Comparison of ENCODE assay signal across 21 cellular contexts in genomic region chr6:105320766-105321165, GRCh38.
DNase-seq lines count a peak whose midpoint lies in the region; ATAC-seq and TF ChIP-seq lines count a peak whose summit lies in the region.
"Had no signal": no experiment of that assay in that cellular context is flagged by ENCODE, and none has a peak within 500 bp of the region (broad histone marks: within the 10 kb centered on the region; RNA-seq: fewer than 3 reads in every experiment).

No MANE protein-coding gene starts in this region.

- H3K9me3 ChIP-seq in RWPE2 (ENCODE audit: severe bottlenecking) (no peaks in the 10 kb centered on the region), osteoblast (ENCODE audit: low read depth, low read length) (no peaks in the 10 kb centered on the region)
- H3K9me3 ChIP-seq: esophagus squamous epithelium, tibial artery had no signal

- no peak for TF ChIP-seq POLR2A in lower leg skin (IDR thresholded peaks at IDR 0.05)

- no peak overlapping the region for H2AFZ ChIP-seq in osteoblast (ENCODE audit: low read length)
- H2AFZ ChIP-seq: GM23338 had no signal

- no peaks in the 10 kb centered on the region for H4K20me1 ChIP-seq in osteoblast (ENCODE audit: insufficient read depth, low read length)

- H3K27me3 ChIP-seq in RWPE2 (ENCODE audit: insufficient read depth, poor library complexity, severe bottlenecking) = no peaks in the 10 kb centered on the region
- no peaks in the 10 kb centered on the region for H3K27me3 ChIP-seq in osteoblast (ENCODE audit: insufficient read depth, low read length)
- H3K27me3 ChIP-seq: esophagus squamous epithelium, tibial artery had no signal

- no peak overlapping the region for H3K4me2 ChIP-seq in osteoblast (ENCODE audit: insufficient read depth, low read length)
- H3K4me2 ChIP-seq: GM23338 had no signal

- peak overlapping the region; percentile 69 for H3K27ac ChIP-seq in RWPE2 (ENCODE audit: poor library complexity, severe bottlenecking)
- H3K27ac ChIP-seq in osteoblast (ENCODE audit: low read depth, low read length) = no peak overlapping the region
- H3K27ac ChIP-seq: esophagus squamous epithelium, tibial artery had no signal

- H3K36me3 ChIP-seq in RWPE2 (ENCODE audit: low read depth) (peaks cover 84% of the 10 kb centered on the region), osteoblast (ENCODE audit: insufficient read depth, low read length) (peaks cover 14% of the 10 kb centered on the region)

- DNase-seq in DMS 273 (lab: John Stamatoyannopoulos, UW; ENCODE audit: unreplicated experiment) = peak; percentile 92
- DNase-seq in NCI-H1092 (lab: John Stamatoyannopoulos, UW) = peak; percentile 65
- peak; percentile 90 for DNase-seq in NCI-H2171 treated with DMSO at 0.1 percent for 48 hours (lab: John Stamatoyannopoulos, UW)
- no peak for DNase-seq in RWPE2 (ENCODE audit: low spot score)
- no peak for DNase-seq in SW 1271 (lab: John Stamatoyannopoulos, UW)
- no peak for DNase-seq in Kasumi-1 (lab: John Stamatoyannopoulos, UW)
- DNase-seq in osteoblast (ENCODE audit: insufficient read length, low spot score, missing footprints) = no peak
- DNase-seq in lower leg skin (ENCODE audit: low spot score in 2 of 2) = no peak
- DNase-seq: activated CD4-positive, alpha-beta T cell treated with anti-CD3 and anti-CD28 coated beads for 4 hours; DMS53; effector CD4-positive, alpha-beta T cell; esophagus squamous epithelium; OCI-M1; SHP77 treated with DMSO at 0.1 percent for 48 hours; stimulated activated CD4-positive, alpha-beta T cell treated with anti-CD3 and anti-CD28 coated beads, Interleukin-1b, Interleukin-23, amount 100 ng/mL, for 48 hours; stimulated activated naive B cell treated with anti-CD40 and anti-IgM and Interleukin-4, amounts not matched to agents 10 μg/mL and 1 μg/mL and 100 μg/mL, for 72 hours; T-helper 1 cell; tibial artery had no signal

- TF ChIP-seq CTCF in RWPE2 (IDR thresholded peaks at IDR 0.05; ENCODE audit: poor library complexity, severe bottlenecking) (no peak), osteoblast (IDR thresholded peaks at IDR 0.05; ENCODE audit: extremely low read depth, low read depth, low read length) (no peak), lower leg skin (IDR thresholded peaks at IDR 0.05) (no peak)

- H3K4me1 ChIP-seq in RWPE2 (ENCODE audit: insufficient read depth, poor library complexity, severe bottlenecking) = peaks cover 28% of the 10 kb centered on the region
- H3K4me1 ChIP-seq in osteoblast (ENCODE audit: insufficient read depth, low read length) = peaks cover 18% of the 10 kb centered on the region
- H3K4me1 ChIP-seq: tibial artery had no signal

- no peak for ATAC-seq in RWPE2 (ENCODE audit: low read depth)
- ATAC-seq: activated naive CD4-positive, alpha-beta T cell treated with anti-CD3 and anti-CD28 coated beads, Interleukin-2, amount 50 U/mL, for 72 hours; GM12878; GM23338; stimulated activated naive B cell treated with anti-CD40 and anti-IgM and Interleukin-4, amounts not matched to agents 10 μg/mL and 1 μg/mL and 100 μg/mL, for 72 hours had no signal

- intact Hi-C loops in lower leg skin (cut with DNase I; ENCODE audit: low total_unique reads) = no loop called here

- no peaks in the 10 kb centered on the region for H3K79me2 ChIP-seq in osteoblast (ENCODE audit: insufficient read depth, low read length)

- 60 to 65% methylated on average over 3 of the region's 3 CpGs for WGBS in lower leg skin, 2 donors

- H3K4me3 ChIP-seq in RWPE2 (ENCODE audit: severe bottlenecking) (no peak overlapping the region), osteoblast (ENCODE audit: insufficient read depth, low read length) (no peak overlapping the region), lower leg skin (ENCODE audit: low read depth, poor library complexity, severe bottlenecking) (no peak overlapping the region)
- H3K4me3 ChIP-seq: esophagus squamous epithelium, GM12878, GM23338, tibial artery had no signal

Comparison
In these comparisons a context has a peak if more than half of its experiments do, and no peak if none do; other contexts are left out.
1. DNase-seq: peak in DMS 273 (single experiment), NCI-H1092 (single experiment) and NCI-H2171 treated with DMSO at 0.1 percent for 48 hours (single experiment); none in RWPE2 (single experiment), SW 1271 (0 of 2), Kasumi-1 (0 of 2), osteoblast (single experiment) and lower leg skin (0 of 2).